1 cellular context compared by ENCODE assay signal in genomic region chr14:93040443-93040842, GRCh38.
TF ChIP-seq lines count a peak whose summit lies in the region.

No MANE protein-coding gene starts in this region.

TF ChIP-seq in GM23338, 12 proteins besides CTCF, POLR2A, EP300 and RAD21 (continued from another document):
- TF ChIP-seq ZNF462 (CRISPR knock-in tag; IDR thresholded peaks at IDR 0.05): no peak
